Comparison of ENCODE assay signal across 16 cellular contexts in genomic region chr17:29158096-29158495, GRCh38. TPM values are rescaled to one million over a fixed set of nuclear protein-coding genes. Genes with fewer than 3 reads are reported as not detected.
DNase-seq lines count a peak whose midpoint lies in the region; ATAC-seq, FAIRE-seq and TF ChIP-seq lines count a peak whose summit lies in the region.
"Had no signal": no experiment of that assay in that cellular context is flagged by ENCODE, and none has a peak within 500 bp of the region (broad histone marks: within the 10 kb centered on the region; RNA-seq: fewer than 3 reads in every experiment).

No MANE protein-coding gene starts in this region.

- H3K9me3 ChIP-seq in keratinocyte (ENCODE audit: control insufficient read depth, low read depth, low read length) (no peaks in the 10 kb centered on the region), smooth muscle cell (replicated peaks; ENCODE audit: low read depth) (no peaks in the 10 kb centered on the region)

- no peaks in the 10 kb centered on the region for H3K9me1 ChIP-seq in keratinocyte (ENCODE audit: control insufficient read depth, extremely low read depth, insufficient read depth, low read length)

- H3K4me1 Mint-ChIP-seq in activated T-helper 17 cell treated with anti-CD3 and anti-CD28 coated beads, Interleukin-2, amount 50 U/mL, for 72 hours, result peaks cover 18% of the 10 kb centered on the region
- peaks cover 36% of the 10 kb centered on the region for H3K4me1 Mint-ChIP-seq in activated T-cell treated with anti-CD3 and anti-CD28 coated beads, Interleukin-2, amount 50 U/mL, for 4 hours (ENCODE audit: low read depth)

- no peak overlapping the region for H3K4me3 ChIP-seq in keratinocyte (ENCODE audit: control insufficient read depth in 2 of 3, extremely low read depth in 1 of 3, insufficient read depth in 2 of 3, low read depth in 1 of 3, low read length in 3 of 3)
- H3K4me3 ChIP-seq in smooth muscle cell, result no peak overlapping the region

- ATAC-seq in activated T-helper 17 cell treated with anti-CD3 and anti-CD28 coated beads, Interleukin-2, amount 50 U/mL, for 72 hours (replicated peaks), result no peak
- no peak for ATAC-seq in activated T-cell treated with anti-CD3 and anti-CD28 coated beads, Interleukin-2, amount 50 U/mL, for 4 hours
- ATAC-seq in HG02981 (IDR thresholded peaks at IDR 0.05; ENCODE audit: unreplicated experiment), result no peak
- ATAC-seq: foreskin keratinocyte; stimulated activated naive B cell treated with anti-CD40 and anti-IgM and Interleukin-4, amounts not matched to agents 10 μg/mL and 1 μg/mL and 100 μg/mL, for 72 hours had no signal

- H3K36me3 Mint-ChIP-seq in activated T-helper 17 cell treated with anti-CD3 and anti-CD28 coated beads, Interleukin-2, amount 50 U/mL, for 72 hours (ENCODE audit: low read depth), result no peaks in the 10 kb centered on the region
- no peaks in the 10 kb centered on the region for H3K36me3 Mint-ChIP-seq in activated T-cell treated with anti-CD3 and anti-CD28 coated beads, Interleukin-2, amount 50 U/mL, for 4 hours (ENCODE audit: insufficient read depth)
- H3K36me3 Mint-ChIP-seq: activated naive CD4-positive, alpha-beta T cell treated with anti-CD3 and anti-CD28 coated beads, Interleukin-2, amount 10 ng/mL, durations not matched to agents 7 days and 5 days had no signal

- H2AFZ ChIP-seq in keratinocyte (ENCODE audit: control insufficient read depth, low read length), result no peak overlapping the region
- no peak overlapping the region for H2AFZ ChIP-seq in smooth muscle cell (ENCODE audit: low read depth)

- peaks cover 64% of the 10 kb centered on the region for H3K4me1 ChIP-seq in keratinocyte (ENCODE audit: control insufficient read depth, extremely low read depth, insufficient read depth, low read length)
- H3K4me1 ChIP-seq in smooth muscle cell (ENCODE audit: low read depth), result peaks cover 24% of the 10 kb centered on the region

- peaks cover 3% of the 10 kb centered on the region for H3F3A ChIP-seq in smooth muscle cell (ENCODE audit: low read depth)

- H3K79me2 ChIP-seq in keratinocyte (ENCODE audit: control insufficient read depth, insufficient read depth, low read length) (peaks cover 87% of the 10 kb centered on the region), smooth muscle cell (ENCODE audit: low read depth) (peaks cover 5% of the 10 kb centered on the region)

- peak overlapping the region; percentile 90 for H3K27ac ChIP-seq in keratinocyte (ENCODE audit: control insufficient read depth, insufficient read depth, low read length)
- no peak overlapping the region for H3K27ac ChIP-seq in smooth muscle cell (ENCODE audit: low read depth)
- H3K27ac ChIP-seq: foreskin keratinocyte had no signal

- H3K27me3 Mint-ChIP-seq in activated T-helper 17 cell treated with anti-CD3 and anti-CD28 coated beads, Interleukin-2, amount 50 U/mL, for 72 hours, result no peaks in the 10 kb centered on the region
- no peaks in the 10 kb centered on the region for H3K27me3 Mint-ChIP-seq in activated T-cell treated with anti-CD3 and anti-CD28 coated beads, Interleukin-2, amount 50 U/mL, for 4 hours (ENCODE audit: low read depth)
- H3K27me3 Mint-ChIP-seq: activated naive CD4-positive, alpha-beta T cell treated with anti-CD3 and anti-CD28 coated beads, Interleukin-2, amount 10 ng/mL, durations not matched to agents 7 days and 5 days; CD4-positive, CD25-positive, alpha-beta regulatory T cell; stimulated activated naive B cell treated with anti-CD40 and anti-IgM and Interleukin-4, amounts not matched to agents 10 μg/mL and 1 μg/mL and 100 μg/mL, for 72 hours had no signal

- TF ChIP-seq CTCF in keratinocyte (optimal IDR thresholded peaks at IDR 0.05 in 1 of 3, IDR thresholded peaks at IDR 0.05 in 1 of 3, conservative IDR thresholded peaks at IDR 0.05 in 1 of 3; ENCODE audit: extremely low read depth in 1 of 3, insufficient read depth in 2 of 3, low read length in 3 of 3) (no peak), smooth muscle cell (IDR thresholded peaks at IDR 0.05; ENCODE audit: borderline replicate concordance, insufficient read depth, poor library complexity, severe bottlenecking) (no peak)

- H3K36me3 ChIP-seq in keratinocyte (ENCODE audit: control insufficient read depth in 2 of 2, extremely low read depth in 1 of 2, insufficient read depth in 2 of 2, low read length in 2 of 2), result peaks cover 11 to 19% of the 10 kb centered on the region in 2 experiments
- no peaks in the 10 kb centered on the region for H3K36me3 ChIP-seq in smooth muscle cell (ENCODE audit: low read depth)

- dilution Hi-C loops in keratinocyte (cut with MboI; ENCODE audit: extremely low pct_ligation_motif_present, low sequenced_read_pairs), result no loop called here

- DNase-seq in EL, result peak; percentile 41
- no peak for DNase-seq in keratinocyte (ENCODE audit: low read depth, low spot score)
- DNase-seq in smooth muscle cell (lab: John Stamatoyannopoulos, UW; ENCODE audit: unreplicated experiment), result no peak
- no peak for DNase-seq in DMS153 (lab: John Stamatoyannopoulos, UW)
- DNase-seq in activated T-cell treated with anti-CD3 and anti-CD28 coated beads, Interleukin-2, amount 50 U/mL, for 4 hours, result no peak
- DNase-seq in globus pallidus (ENCODE audit: low spot score), result no peak
- DNase-seq: activated CD4-positive, alpha-beta T cell treated with anti-CD3 and anti-CD28 coated beads, Interleukin-2, amount 50 U/mL, for 4 hours; activated naive CD4-positive, alpha-beta T cell treated with anti-CD3 and anti-CD28 coated beads, Interleukin-2, amount 10 ng/mL, durations not matched to agents 7 days and 5 days; CD4-positive, CD25-positive, alpha-beta regulatory T cell; cortex of kidney; foreskin keratinocyte; occipital lobe; stimulated activated naive B cell treated with anti-CD40 and anti-IgM and Interleukin-4, amounts not matched to agents 10 μg/mL and 1 μg/mL and 100 μg/mL, for 72 hours had no signal

- H3K27me3 ChIP-seq in keratinocyte (ENCODE audit: control insufficient read depth, extremely low read depth, insufficient read depth, low read length) (no peaks in the 10 kb centered on the region), smooth muscle cell (ENCODE audit: low read depth) (no peaks in the 10 kb centered on the region)
- H3K27me3 ChIP-seq: foreskin keratinocyte had no signal

- no peak for FAIRE-seq in keratinocyte (lab: Jason Lieb, UNC)
- FAIRE-seq: islet of Langerhans had no signal

- H3K9me3 Mint-ChIP-seq in activated T-helper 17 cell treated with anti-CD3 and anti-CD28 coated beads, Interleukin-2, amount 50 U/mL, for 72 hours, result no peaks in the 10 kb centered on the region
- no peaks in the 10 kb centered on the region for H3K9me3 Mint-ChIP-seq in activated T-cell treated with anti-CD3 and anti-CD28 coated beads, Interleukin-2, amount 50 U/mL, for 4 hours
- H3K9me3 Mint-ChIP-seq: activated naive CD4-positive, alpha-beta T cell treated with anti-CD3 and anti-CD28 coated beads, Interleukin-2, amount 10 ng/mL, durations not matched to agents 7 days and 5 days; CD4-positive, CD25-positive, alpha-beta regulatory T cell; stimulated activated naive B cell treated with anti-CD40 and anti-IgM and Interleukin-4, amounts not matched to agents 10 μg/mL and 1 μg/mL and 100 μg/mL, for 72 hours had no signal

- peak overlapping the region; percentile 79 for H3K27ac Mint-ChIP-seq in activated T-helper 17 cell treated with anti-CD3 and anti-CD28 coated beads, Interleukin-2, amount 50 U/mL, for 72 hours
- H3K27ac Mint-ChIP-seq: activated naive CD4-positive, alpha-beta T cell treated with anti-CD3 and anti-CD28 coated beads, Interleukin-2, amount 10 ng/mL, durations not matched to agents 7 days and 5 days; stimulated activated naive B cell treated with anti-CD40 and anti-IgM and Interleukin-4, amounts not matched to agents 10 μg/mL and 1 μg/mL and 100 μg/mL, for 72 hours had no signal

- H3K4me2 ChIP-seq in keratinocyte (ENCODE audit: control insufficient read depth, extremely low read depth, insufficient read depth, low read depth, low read length) (no peak overlapping the region), smooth muscle cell (peak overlapping the region; percentile 62)

- H3K9ac ChIP-seq in keratinocyte (ENCODE audit: control insufficient read depth, extremely low read depth, insufficient read depth, low read length), result no peak overlapping the region
- no peak overlapping the region for H3K9ac ChIP-seq in smooth muscle cell (ENCODE audit: low read depth)

- 73% methylated on average over 11 of the region's 11 CpGs for WGBS in smooth muscle cell (ENCODE audit: low lambda C conversion rate)

- no peaks in the 10 kb centered on the region for H4K20me1 ChIP-seq in keratinocyte (ENCODE audit: control insufficient read depth, extremely low read depth, insufficient read depth, low read length)
- H4K20me1 ChIP-seq in smooth muscle cell (ENCODE audit: low read depth), result peaks cover 82% of the 10 kb centered on the region

- H3K4me3 Mint-ChIP-seq in activated T-helper 17 cell treated with anti-CD3 and anti-CD28 coated beads, Interleukin-2, amount 50 U/mL, for 72 hours, result no peak overlapping the region
- no peak overlapping the region for H3K4me3 Mint-ChIP-seq in activated T-cell treated with anti-CD3 and anti-CD28 coated beads, Interleukin-2, amount 50 U/mL, for 4 hours
- H3K4me3 Mint-ChIP-seq: activated naive CD4-positive, alpha-beta T cell treated with anti-CD3 and anti-CD28 coated beads, Interleukin-2, amount 10 ng/mL, durations not matched to agents 7 days and 5 days; stimulated activated naive B cell treated with anti-CD40 and anti-IgM and Interleukin-4, amounts not matched to agents 10 μg/mL and 1 μg/mL and 100 μg/mL, for 72 hours had no signal

RNA-seq across cellular contexts. Expression of gene MYO18A, which starts 22.1 kb away (rescaled TPM):
- total RNA-seq in activated T-helper 17 cell treated with anti-CD3 and anti-CD28 coated beads, Interleukin-2, amount 50 U/mL, for 72 hours, result 10 to 100 TPM; 90.6 to 95.9 TPM
- polyA plus RNA-seq in keratinocyte (18.4 to 26.6 TPM (median 20.0 TPM) in 3 replicates), smooth muscle cell (21.2 and 22.1 TPM in 2 replicates)
- 132 TPM for polyA plus RNA-seq in keratinocyte (2011; ENCODE audit: low read depth)
- polyA plus RNA-seq in keratinocyte (2011; cell fraction: cytosol; rRNA removed), result 13.5 and 22.0 TPM in 2 replicates
- polyA plus RNA-seq in keratinocyte (2011; cell fraction: nucleus; rRNA removed), result 129 and 141 TPM in 2 replicates
- 70.9 and 78.4 TPM in 2 replicates for polyA plus RNA-seq in keratinocyte (2012; ENCODE audit: low replicate concordance)
- polyA minus RNA-seq in keratinocyte, result 43.5 to 142 TPM (median 64.0 TPM) in 3 replicates
- polyA minus RNA-seq in keratinocyte (2011; cell fraction: cytosol; rRNA and poly(A)+ RNA removed), result 32.6 TPM
- polyA minus RNA-seq in keratinocyte (2011; cell fraction: nucleus; rRNA and poly(A)+ RNA removed), result 71.2 and 113 TPM in 2 replicates
- total RNA-seq in smooth muscle cell, result 16.0 and 18.0 TPM in 2 replicates
- total RNA-seq in activated T-cell treated with anti-CD3 and anti-CD28 coated beads, Interleukin-2, amount 50 U/mL, for 4 hours, result 10 to 100 TPM; 24.2 to 24.3 (median 24.2) TPM
